Comparison of ENCODE assay signal across 9 cellular contexts in the genomic region with DNA sequence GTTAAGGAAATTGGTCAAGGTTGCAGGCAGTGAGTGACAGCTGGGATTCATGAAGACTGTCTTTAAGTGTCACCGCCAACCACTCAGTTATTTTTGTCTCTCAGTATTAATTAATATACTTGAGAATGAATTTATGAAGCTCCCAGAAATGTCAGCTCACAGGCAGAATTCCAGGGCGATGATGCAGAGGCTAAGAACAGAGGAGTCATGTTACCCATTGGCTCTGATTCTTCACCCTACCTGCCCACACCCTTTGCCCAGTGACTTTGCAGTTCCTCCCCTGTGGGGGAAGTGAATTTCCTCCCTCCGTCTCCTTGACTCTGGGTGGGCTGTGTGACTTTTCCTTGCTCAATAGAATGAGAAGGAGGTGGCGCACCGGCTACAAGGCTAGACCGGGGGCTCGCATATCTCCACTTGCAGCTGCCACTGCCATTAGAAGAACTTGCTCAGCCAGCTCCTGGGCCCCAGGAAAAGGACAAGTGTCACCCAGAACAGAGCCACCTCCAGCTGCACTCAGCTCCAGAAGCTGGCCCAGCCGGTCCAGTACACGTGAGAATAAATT.
A peak's percentile ranks its signal among the peaks of the same experiment; 100 is the strongest.
DNase-seq lines count a peak whose midpoint lies in the region; ATAC-seq and TF ChIP-seq lines count a peak whose summit lies in the region.
"Had no signal": no experiment of that assay in that cellular context is flagged by ENCODE, and none has a peak within 500 bp of the region (broad histone marks: within the 10 kb centered on the region; RNA-seq: fewer than 3 reads in every experiment).

No MANE protein-coding gene starts in this region.

- H3K4me3 Mint-ChIP-seq in GM23338 (no peak overlapping the region), progenitor cell of endocrine pancreas (ENCODE audit: low read depth) (peak overlapping the region; percentile 31)

- peaks cover 32% of the 10 kb centered on the region for H3K4me1 ChIP-seq in GM23338 (ENCODE audit: insufficient read depth)
- H3K4me1 ChIP-seq in SJCRH30, result no peaks in the 10 kb centered on the region
- peaks cover 18% of the 10 kb centered on the region for H3K4me1 ChIP-seq in foreskin keratinocyte

- TF ChIP-seq CTCF in GM23338 (conservative IDR thresholded peaks at IDR 0.05; ENCODE audit: low read depth in 2 of 2), result no peak
- no peak for TF ChIP-seq CTCF in foreskin keratinocyte (conservative IDR thresholded peaks at IDR 0.05)
- TF ChIP-seq CTCF in progenitor cell of endocrine pancreas (IDR thresholded peaks at IDR 0.05; ENCODE audit: unreplicated experiment), result no peak

- H2AFZ ChIP-seq in GM23338, result peak overlapping the region; percentile 14; the same call in 1 of the 2 replicates

- H3K27me3 Mint-ChIP-seq in GM23338 (ENCODE audit: insufficient read depth, low read depth, poor library complexity) (peaks cover 6% of the 10 kb centered on the region), progenitor cell of endocrine pancreas (peaks cover 9% of the 10 kb centered on the region)

- no peaks in the 10 kb centered on the region for H3K79me2 ChIP-seq in GM23338 (replicated peaks; ENCODE audit: insufficient read depth)

- peaks cover 36% of the 10 kb centered on the region for H3K4me1 Mint-ChIP-seq in GM23338
- peaks cover 49% of the 10 kb centered on the region for H3K4me1 Mint-ChIP-seq in progenitor cell of endocrine pancreas (ENCODE audit: low read depth)

- H4K20me1 ChIP-seq in GM23338 (replicated peaks; ENCODE audit: insufficient read depth), result no peaks in the 10 kb centered on the region

- H3K27ac ChIP-seq in GM23338 (ENCODE audit: low read depth) (peak overlapping the region; percentile 41; the same call in 1 of the 2 replicates), SJCRH30 (no peak overlapping the region), foreskin keratinocyte (peak overlapping the region; percentile 80)

- H3K36me3 Mint-ChIP-seq in GM23338 (ENCODE audit: low read depth) (no peaks in the 10 kb centered on the region), progenitor cell of endocrine pancreas (ENCODE audit: insufficient read depth) (no peaks in the 10 kb centered on the region)

- H3K27me3 ChIP-seq in GM23338 (ENCODE audit: insufficient read depth), result no peaks in the 10 kb centered on the region
- no peaks in the 10 kb centered on the region for H3K27me3 ChIP-seq in SJCRH30
- no peaks in the 10 kb centered on the region for H3K27me3 ChIP-seq in foreskin keratinocyte

- H3K27ac Mint-ChIP-seq in GM23338 (peak overlapping the region; percentile 74), progenitor cell of endocrine pancreas (no peak overlapping the region)

- peak; percentile 78 for ATAC-seq in GM23338
- ATAC-seq in foreskin keratinocyte, result peak; percentile 85
- no peak for ATAC-seq in HG03521 (IDR thresholded peaks at IDR 0.05; ENCODE audit: unreplicated experiment)

- H3K4me2 ChIP-seq in GM23338, result peak overlapping the region; percentile 49

- H3K4me3 ChIP-seq in GM23338 (no peak overlapping the region), SJCRH30 (no peak overlapping the region)

- no peaks in the 10 kb centered on the region; the same call in 1 of the 2 replicates for H3K9me2 ChIP-seq in GM23338 (ENCODE audit: insufficient read depth)

- H3F3A ChIP-seq in GM23338 (replicated peaks; ENCODE audit: low read depth), result no peaks in the 10 kb centered on the region

- DNase-seq in GM23338 (ENCODE audit: low spot score) (peak; percentile 56), SJCRH30 (peak; percentile 10 to 23), foreskin keratinocyte (peak; percentile 68 to 84), progenitor cell of endocrine pancreas (ENCODE audit: low spot score, unreplicated experiment) (no peak), SHP77 (lab: John Stamatoyannopoulos, UW) (no peak), C1 segment of cervical spinal cord (lab: John Stamatoyannopoulos, UW) (no peak)
- no peak for DNase-seq in stimulated activated CD4-positive, alpha-beta T cell treated with anti-CD3 and anti-CD28 coated beads, Interleukin-1b, Interleukin-23, amount 100 ng/mL, for 48 hours
- DNase-seq: NCI-H526 treated with DMSO at 0.1 percent for 48 hours had no signal

- H3K9me3 Mint-ChIP-seq in GM23338 (no peaks in the 10 kb centered on the region), progenitor cell of endocrine pancreas (ENCODE audit: low read depth) (no peaks in the 10 kb centered on the region)

- H3K9me3 ChIP-seq in SJCRH30 (replicated peaks), result no peaks in the 10 kb centered on the region

- H3K36me3 ChIP-seq in GM23338 (ENCODE audit: insufficient read depth) (no peaks in the 10 kb centered on the region), SJCRH30 (no peaks in the 10 kb centered on the region)

TF ChIP-seq in GM23338, 12 proteins besides CTCF, POLR2A, EP300 and RAD21 (continues in another document):
- no peak for TF ChIP-seq EZH2 (IDR thresholded peaks at IDR 0.05; ENCODE audit: low read depth, unreplicated experiment)
- TF ChIP-seq, protein P1, sequence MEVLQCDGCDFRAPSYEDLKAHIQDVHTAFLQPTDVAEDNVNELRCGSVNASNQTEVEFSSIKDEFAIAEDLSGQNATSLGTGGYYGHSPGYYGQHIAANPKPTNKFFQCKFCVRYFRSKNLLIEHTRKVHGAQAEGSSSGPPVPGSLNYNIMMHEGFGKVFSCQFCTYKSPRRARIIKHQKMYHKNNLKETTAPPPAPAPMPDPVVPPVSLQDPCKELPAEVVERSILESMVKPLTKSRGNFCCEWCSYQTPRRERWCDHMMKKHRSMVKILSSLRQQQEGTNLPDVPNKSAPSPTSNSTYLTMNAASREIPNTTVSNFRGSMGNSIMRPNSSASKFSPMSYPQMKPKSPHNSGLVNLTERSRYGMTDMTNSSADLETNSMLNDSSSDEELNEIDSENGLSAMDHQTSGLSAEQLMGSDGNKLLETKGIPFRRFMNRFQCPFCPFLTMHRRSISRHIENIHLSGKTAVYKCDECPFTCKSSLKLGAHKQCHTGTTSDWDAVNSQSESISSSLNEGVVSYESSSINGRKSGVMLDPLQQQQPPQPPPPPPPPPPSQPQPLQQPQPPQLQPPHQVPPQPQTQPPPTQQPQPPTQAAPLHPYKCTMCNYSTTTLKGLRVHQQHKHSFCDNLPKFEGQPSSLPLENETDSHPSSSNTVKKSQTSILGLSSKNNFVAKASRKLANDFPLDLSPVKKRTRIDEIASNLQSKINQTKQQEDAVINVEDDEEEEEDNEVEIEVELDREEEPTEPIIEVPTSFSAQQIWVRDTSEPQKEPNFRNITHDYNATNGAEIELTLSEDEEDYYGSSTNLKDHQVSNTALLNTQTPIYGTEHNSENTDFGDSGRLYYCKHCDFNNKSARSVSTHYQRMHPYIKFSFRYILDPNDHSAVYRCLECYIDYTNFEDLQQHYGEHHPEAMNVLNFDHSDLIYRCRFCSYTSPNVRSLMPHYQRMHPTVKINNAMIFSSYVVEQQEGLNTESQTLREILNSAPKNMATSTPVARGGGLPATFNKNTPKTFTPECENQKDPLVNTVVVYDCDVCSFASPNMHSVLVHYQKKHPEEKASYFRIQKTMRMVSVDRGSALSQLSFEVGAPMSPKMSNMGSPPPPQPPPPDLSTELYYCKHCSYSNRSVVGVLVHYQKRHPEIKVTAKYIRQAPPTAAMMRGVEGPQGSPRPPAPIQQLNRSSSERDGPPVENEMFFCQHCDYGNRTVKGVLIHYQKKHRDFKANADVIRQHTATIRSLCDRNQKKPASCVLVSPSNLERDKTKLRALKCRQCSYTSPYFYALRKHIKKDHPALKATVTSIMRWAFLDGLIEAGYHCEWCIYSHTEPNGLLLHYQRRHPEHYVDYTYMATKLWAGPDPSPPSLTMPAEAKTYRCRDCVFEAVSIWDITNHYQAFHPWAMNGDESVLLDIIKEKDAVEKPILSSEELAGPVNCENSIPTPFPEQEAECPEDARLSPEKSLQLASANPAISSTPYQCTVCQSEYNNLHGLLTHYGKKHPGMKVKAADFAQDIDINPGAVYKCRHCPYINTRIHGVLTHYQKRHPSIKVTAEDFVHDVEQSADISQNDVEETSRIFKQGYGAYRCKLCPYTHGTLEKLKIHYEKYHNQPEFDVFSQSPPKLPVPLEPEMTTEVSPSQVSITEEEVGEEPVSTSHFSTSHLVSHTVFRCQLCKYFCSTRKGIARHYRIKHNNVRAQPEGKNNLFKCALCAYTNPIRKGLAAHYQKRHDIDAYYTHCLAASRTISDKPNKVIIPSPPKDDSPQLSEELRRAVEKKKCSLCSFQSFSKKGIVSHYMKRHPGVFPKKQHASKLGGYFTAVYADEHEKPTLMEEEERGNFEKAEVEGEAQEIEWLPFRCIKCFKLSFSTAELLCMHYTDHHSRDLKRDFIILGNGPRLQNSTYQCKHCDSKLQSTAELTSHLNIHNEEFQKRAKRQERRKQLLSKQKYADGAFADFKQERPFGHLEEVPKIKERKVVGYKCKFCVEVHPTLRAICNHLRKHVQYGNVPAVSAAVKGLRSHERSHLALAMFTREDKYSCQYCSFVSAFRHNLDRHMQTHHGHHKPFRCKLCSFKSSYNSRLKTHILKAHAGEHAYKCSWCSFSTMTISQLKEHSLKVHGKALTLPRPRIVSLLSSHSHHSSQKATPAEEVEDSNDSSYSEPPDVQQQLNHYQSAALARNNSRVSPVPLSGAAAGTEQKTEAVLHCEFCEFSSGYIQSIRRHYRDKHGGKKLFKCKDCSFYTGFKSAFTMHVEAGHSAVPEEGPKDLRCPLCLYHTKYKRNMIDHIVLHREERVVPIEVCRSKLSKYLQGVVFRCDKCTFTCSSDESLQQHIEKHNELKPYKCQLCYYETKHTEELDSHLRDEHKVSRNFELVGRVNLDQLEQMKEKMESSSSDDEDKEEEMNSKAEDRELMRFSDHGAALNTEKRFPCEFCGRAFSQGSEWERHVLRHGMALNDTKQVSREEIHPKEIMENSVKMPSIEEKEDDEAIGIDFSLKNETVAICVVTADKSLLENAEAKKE (CRISPR knock-in tag; IDR thresholded peaks at IDR 0.05), result no peak
- no peak for TF ChIP-seq CREB1 (CRISPR knock-in tag; IDR thresholded peaks at IDR 0.05; ENCODE audit: low read depth)
- TF ChIP-seq ZNF114 (CRISPR knock-in tag; IDR thresholded peaks at IDR 0.05), result no peak
- no peak for TF ChIP-seq POLR2AphosphoS5 (IDR thresholded peaks at IDR 0.05; ENCODE audit: low read depth)
- TF ChIP-seq STAT1 (IDR thresholded peaks at IDR 0.05; ENCODE audit: unreplicated experiment), result no peak
- TF ChIP-seq JUNB (IDR thresholded peaks at IDR 0.05; ENCODE audit: unreplicated experiment), result no peak

Comparison
In these comparisons a context has a peak if more than half of its experiments do, and no peak if none do; other contexts are left out.
1. DNase-seq: peak in GM23338 (single experiment), SJCRH30 (2 of 2) and foreskin keratinocyte (2 of 2); none in progenitor cell of endocrine pancreas (single experiment), stimulated activated CD4-positive, alpha-beta T cell treated with anti-CD3 and anti-CD28 coated beads, Interleukin-1b, Interleukin-23, amount 100 ng/mL, for 48 hours (single experiment), SHP77 (0 of 2) and C1 segment of cervical spinal cord (0 of 14).